ENCODE assay signal across 20 cellular contexts in genomic region chr2:163573652-163574051, GRCh38.
"Had no signal": no experiment of that assay in that cellular context is flagged by ENCODE, and none has a peak within 500 bp of the region (broad histone marks: within the 10 kb centered on the region; RNA-seq: fewer than 3 reads in every experiment).

No MANE protein-coding gene starts in this region.

- ATAC-seq: left colon; left ventricle myocardium superior; naive thymus-derived CD4-positive, alpha-beta T cell; upper lobe of right lung had no signal

- H3K4me1 ChIP-seq: right atrium auricular region, sigmoid colon, upper lobe of right lung had no signal

- DNase-seq: effector CD4-positive, alpha-beta T cell; endodermal cell; foreskin melanocyte; head of caudate nucleus; left colon; left ventricle myocardium superior; mesenchymal stem cell; naive thymus-derived CD4-positive, alpha-beta T cell; nephron progenitor cell; posterior cingulate gyrus; sigmoid colon; stimulated activated CD4-positive, alpha-beta T cell treated with anti-CD3 and anti-CD28 coated beads, Interleukin-2, amount 100 ng/mL, for 24 hours; stimulated activated naive CD4-positive, alpha-beta T cell treated with Interleukin-2 at 50 U/mL for 16 hours; upper lobe of right lung had no signal

- H3K4me3 ChIP-seq: coronary artery, hepatocyte, lung, right atrium auricular region, sigmoid colon, skin epidermis, upper lobe of right lung had no signal

- H3K27me3 ChIP-seq: hepatocyte, neutrophil, right atrium auricular region, sigmoid colon, upper lobe of right lung had no signal

- H3K4me2 ChIP-seq: hepatocyte had no signal

- H3K9me3 ChIP-seq: neutrophil, right atrium auricular region, sigmoid colon, upper lobe of right lung had no signal

- H3K36me3 ChIP-seq: neutrophil, right atrium auricular region, sigmoid colon, upper lobe of right lung had no signal

- H3K27ac ChIP-seq: coronary artery, hepatocyte, neutrophil, right atrium auricular region, sigmoid colon, skin epidermis, upper lobe of right lung had no signal

- H2AFZ ChIP-seq: hepatocyte had no signal

- H3K79me2 ChIP-seq: hepatocyte had no signal
